In the genomic region with DNA sequence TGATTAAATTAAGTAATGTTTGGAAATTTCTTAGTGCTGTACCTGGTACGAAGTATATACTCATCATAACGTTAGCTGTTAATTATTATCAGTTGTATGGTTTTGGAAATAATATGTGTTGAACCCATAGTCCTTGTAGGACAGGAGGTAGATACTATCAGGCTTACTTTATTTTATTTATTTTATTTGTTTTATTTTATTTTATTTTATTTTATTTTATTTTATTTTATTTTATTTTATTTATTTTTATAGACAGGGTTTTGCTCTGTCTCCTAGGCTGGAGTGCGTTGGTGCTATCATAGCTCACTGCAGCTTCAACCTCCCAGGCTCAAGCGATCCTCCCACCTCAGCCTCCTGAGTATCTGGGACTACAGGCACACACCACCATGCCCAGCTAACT, we compare ENCODE assay signal across 7 cellular contexts.
A peak's percentile ranks its signal among the peaks of the same experiment; 100 is the strongest.
DNase-seq lines count a peak whose midpoint lies in the region; ATAC-seq and TF ChIP-seq lines count a peak whose summit lies in the region.
"Not testable (repeated sequence)": the region's sequence is repeated elsewhere in the genome, so short reads cannot be mapped to it uniquely, and the experiment has no call there.

No MANE protein-coding gene starts in this region.

- CTCF ChIA-PET in IMR-90 (lab: Yijun Ruan, JAX): not testable (repeated sequence)

- H2AK5ac ChIP-seq in IMR-90 (ENCODE audit: low read depth, low read length): peak overlapping the region; percentile 74; the same call in 1 of the 2 replicates

- H3K27ac ChIP-seq in ACC112 (ENCODE audit: low read depth, low read length) (peak overlapping the region; percentile 79), ascending aorta (peak overlapping the region; percentile 31 to 35), heart left ventricle (peak overlapping the region in 11 of 12 donors; percentile 47 to 76 (median 68)), skeletal muscle tissue (ENCODE audit: low read depth, low read length) (peak overlapping the region; percentile 66)
- H3K27ac ChIP-seq in IMR-90 (ENCODE audit: insufficient read depth, low read length); endodermal cell (ENCODE audit: low read depth, low read length); neural progenitor cell: not testable (repeated sequence)

- peak overlapping the region; percentile 77; the same call in 1 of the 2 replicates for H3K4ac ChIP-seq in IMR-90 (ENCODE audit: low read depth, low read length)

- 100% methylated on average over 1 of the region's 4 CpGs; no CpG with 5 or more reads in 1 of the 2 experiments for WGBS in IMR-90 (ENCODE audit: extremely low coverage in 2 of 2, insufficient read length in 1 of 2), 2 experiments
- 96 to 97% methylated on average over 4 of the region's 4 CpGs for WGBS in endodermal cell (ENCODE audit: insufficient coverage in 1 of 2, insufficient read length in 1 of 2), 2 experiments
- WGBS in heart left ventricle, 4 donors: 95 to 97% (median 96%) methylated on average over 4 of the region's 4 CpGs

- not testable (repeated sequence) for H3K18ac ChIP-seq in IMR-90 (ENCODE audit: low read depth, low read length)

- not testable (repeated sequence) for H3K4me2 ChIP-seq in IMR-90 (ENCODE audit: low read depth, low read length); neural progenitor cell

- BruUV-seq in IMR-90 (replicated peaks; lab: Mats Ljungman, UMichigan): not testable (repeated sequence)

- 0 out of 4 replicates have a peak overlapping the region, but pooled peaks of 1 of the 2 experiments have one; percentile 16 for H4K8ac ChIP-seq in IMR-90 (ENCODE audit: low read depth in 2 of 2, low read length in 2 of 2)

- H2BK20ac ChIP-seq in IMR-90 (ENCODE audit: low read depth, low read length): peak overlapping the region; percentile 79; the same call in 1 of the 2 replicates

- H3F3A ChIP-seq in neural progenitor cell (ENCODE audit: low read depth): not testable (repeated sequence)

- H3K36me3 ChIP-seq in ACC112 (ENCODE audit: insufficient read depth, low read length); IMR-90 (ENCODE audit: control insufficient read depth, insufficient read depth, low read length); ascending aorta; endodermal cell (ENCODE audit: control insufficient read depth, insufficient read depth, low read length); heart left ventricle; neural progenitor cell; skeletal muscle tissue (ENCODE audit: control insufficient read depth in 3 of 3, insufficient read depth in 3 of 3, low read length in 3 of 3): not testable (repeated sequence)

- not testable (repeated sequence) for H3K9me3 Mint-ChIP-seq in endodermal cell, neural progenitor cell

- H3K4me3 ChIP-seq in ACC112 (ENCODE audit: low read depth, low read length) (peak overlapping the region; percentile 32), heart left ventricle (peak overlapping the region in 1 of 12 donors; percentile 2)
- H3K4me3 ChIP-seq in IMR-90 (ENCODE audit: insufficient read depth, low read depth, low read length); ascending aorta; endodermal cell (ENCODE audit: low read length); neural progenitor cell; skeletal muscle tissue (ENCODE audit: low read length in 3 of 3): not testable (repeated sequence)

- peaks cover 59% of the 10 kb centered on the region for H3K79me2 ChIP-seq in ACC112 (ENCODE audit: control insufficient read depth, insufficient read depth, low read length, unreplicated experiment)
- peaks cover 68% of the 10 kb centered on the region for H3K79me2 ChIP-seq in neural progenitor cell (ENCODE audit: low read depth)

- in situ Hi-C loops in IMR-90 (cut with MboI; ENCODE audit: low sequenced_read_pairs): not testable (repeated sequence)

- H3K4me1 ChIP-seq in ACC112 (ENCODE audit: control insufficient read depth, insufficient read depth, low read length, unreplicated experiment) (peaks cover 29% of the 10 kb centered on the region), ascending aorta (peaks cover 0 to 11% of the 10 kb centered on the region in 2 donors), heart left ventricle (peaks cover 0 to 41% (median 13%) of the 10 kb centered on the region in 12 donors), neural progenitor cell (peaks cover 14% of the 10 kb centered on the region)
- not testable (repeated sequence) for H3K4me1 ChIP-seq in IMR-90 (ENCODE audit: control insufficient read depth, insufficient read depth, low read length); endodermal cell (ENCODE audit: control insufficient read depth, insufficient read depth, low read length); skeletal muscle tissue (ENCODE audit: control insufficient read depth in 3 of 3, insufficient read depth in 3 of 3, low read length in 3 of 3)

- H3K36me3 Mint-ChIP-seq in endodermal cell (ENCODE audit: low read depth): not testable (repeated sequence)
- peaks cover 18% of the 10 kb centered on the region for H3K36me3 Mint-ChIP-seq in neural progenitor cell

- peak overlapping the region; percentile 95 for H2BK5ac ChIP-seq in IMR-90 (ENCODE audit: low read depth, low read length, poor library complexity, severe bottlenecking)

- H2AK9ac ChIP-seq in IMR-90 (replicated peaks; ENCODE audit: low read depth, low read length, poor library complexity): peak overlapping the region; percentile 5

- not testable (repeated sequence) for H3K27me3 Mint-ChIP-seq in endodermal cell (ENCODE audit: insufficient read depth); neural progenitor cell (ENCODE audit: insufficient read depth, low read depth)

- not testable (repeated sequence) for ATAC-seq in IMR-90 (ENCODE audit: low read depth); heart left ventricle

- DNase-seq in IMR-90; ascending aorta (ENCODE audit: low spot score in 2 of 2); heart left ventricle; neural progenitor cell (ENCODE audit: low spot score): not testable (repeated sequence)
- DNase-seq in endodermal cell: peak; percentile 10

- 0 out of 2 replicates have a peak overlapping the region, but pooled peaks have one; percentile 42 for H4K91ac ChIP-seq in IMR-90 (ENCODE audit: insufficient read depth, low read depth, low read length)

- TF ChIP-seq RAD21 in IMR-90 (IDR thresholded peaks at IDR 0.05; ENCODE audit: low read length): not testable (repeated sequence)

- TF ChIP-seq POLR2A in IMR-90 (IDR thresholded peaks at IDR 0.05; ENCODE audit: low read depth, low read length); heart left ventricle (IDR thresholded peaks at IDR 0.05): not testable (repeated sequence)

- peak overlapping the region; percentile 54; the same call in 1 of the 2 replicates for H3K14ac ChIP-seq in IMR-90 (replicated peaks; ENCODE audit: low read depth, low read length)

- H4K20me1 ChIP-seq in IMR-90 (ENCODE audit: insufficient read depth, low read length); neural progenitor cell (ENCODE audit: low read depth): not testable (repeated sequence)

- H3K79me1 ChIP-seq in IMR-90 (ENCODE audit: low read depth in 1 of 2, low read length in 2 of 2): peaks cover 17 to 79% of the 10 kb centered on the region in 2 experiments

- not testable (repeated sequence) for TF ChIP-seq CTCF in IMR-90 (conservative IDR thresholded peaks at IDR 0.05; ENCODE audit: low read depth, low read length); ascending aorta (IDR thresholded peaks at IDR 0.05); endodermal cell (conservative IDR thresholded peaks at IDR 0.05); heart left ventricle (IDR thresholded peaks at IDR 0.05); neural progenitor cell (IDR thresholded peaks at IDR 0.05)

- peak overlapping the region; percentile 51; the same call in 1 of the 3 replicates for H2BK15ac ChIP-seq in IMR-90 (ENCODE audit: low read depth, low read length)

- POLR2A ChIA-PET in IMR-90 (lab: Charles Lee; ENCODE audit: unreplicated experiment): not testable (repeated sequence)

- H2BK120ac ChIP-seq in IMR-90 (ENCODE audit: low read depth, low read length): peak overlapping the region; percentile 79

- H4K5ac ChIP-seq in IMR-90 (ENCODE audit: low read depth, low read length): not testable (repeated sequence)

- not testable (repeated sequence) for H3K23ac ChIP-seq in IMR-90 (ENCODE audit: low read depth, low read length)

- not testable (repeated sequence) for H3K4me1 Mint-ChIP-seq in endodermal cell
- peaks cover 16% of the 10 kb centered on the region for H3K4me1 Mint-ChIP-seq in neural progenitor cell

- H3K9me1 ChIP-seq in IMR-90 (ENCODE audit: insufficient read depth, low read length): peaks cover 13% of the 10 kb centered on the region

- intact Hi-C loops in IMR-90 (cut with micrococcal nuclease); ascending aorta (cut with DNase I): not testable (repeated sequence)
- intact Hi-C loops in heart left ventricle (cut with DNase I): loop anchor here in 1 of 10 donors (1.0 kb wide), 1 partner anchor 26 kb away; no protein-coding TSS in a partner anchor

- not testable (repeated sequence) for H3K27me3 ChIP-seq in ACC112 (ENCODE audit: insufficient read depth, low read length); IMR-90 (ENCODE audit: control insufficient read depth, insufficient read depth, low read length); ascending aorta; endodermal cell (ENCODE audit: control insufficient read depth, insufficient read depth, low read length, poor library complexity, severe bottlenecking); heart left ventricle; neural progenitor cell; skeletal muscle tissue (ENCODE audit: control insufficient read depth in 3 of 3, insufficient read depth in 3 of 3, low read length in 3 of 3)

- not testable (repeated sequence) for H3K56ac ChIP-seq in IMR-90 (ENCODE audit: extremely low read depth, insufficient read depth, low read length)

- dilution Hi-C loops in IMR-90 (cut with HindIII; ENCODE audit: low sequenced_read_pairs, unreplicated experiment): not testable (repeated sequence)

- not testable (repeated sequence) for H3K9me3 ChIP-seq in IMR-90 (ENCODE audit: control insufficient read depth, insufficient read depth, low read length); ascending aorta; endodermal cell (ENCODE audit: control insufficient read depth, low read length); heart left ventricle; neural progenitor cell (ENCODE audit: low read depth); skeletal muscle tissue (ENCODE audit: control insufficient read depth in 3 of 3, low read length in 3 of 3)

- H3K4me3 Mint-ChIP-seq in endodermal cell, neural progenitor cell: not testable (repeated sequence)

- not testable (repeated sequence) for H3K9ac ChIP-seq in IMR-90 (ENCODE audit: low read depth, low read length); endodermal cell (ENCODE audit: extremely low read depth, low read length, poor library complexity, severe bottlenecking); neural progenitor cell; skeletal muscle tissue (ENCODE audit: low read depth in 1 of 3, low read length in 3 of 3)

- not testable (repeated sequence) for H3K27ac Mint-ChIP-seq in endodermal cell
- peak overlapping the region; percentile 72 for H3K27ac Mint-ChIP-seq in neural progenitor cell

- H2AFZ ChIP-seq in ACC112 (ENCODE audit: low read length, unreplicated experiment); IMR-90 (replicated peaks; ENCODE audit: low read length, poor library complexity); neural progenitor cell (replicated peaks): not testable (repeated sequence)
